Comparison of ENCODE assay signal across 18 cellular contexts in genomic region chr2:76895469-76895868, GRCh38.
DNase-seq lines count a peak whose midpoint lies in the region; ATAC-seq and TF ChIP-seq lines count a peak whose summit lies in the region.
"Had no signal": no experiment of that assay in that cellular context is flagged by ENCODE, and none has a peak within 500 bp of the region (broad histone marks: within the 10 kb centered on the region; RNA-seq: fewer than 3 reads in every experiment).

No MANE protein-coding gene starts in this region.

- no peaks in the 10 kb centered on the region for H4K20me1 ChIP-seq in IMR-90 (ENCODE audit: insufficient read depth, low read length)

- H2BK5ac ChIP-seq in IMR-90 (ENCODE audit: low read depth, low read length, poor library complexity, severe bottlenecking): no peak overlapping the region

- no peak overlapping the region for H3K4me2 ChIP-seq in IMR-90 (ENCODE audit: low read depth, low read length)

- no peak overlapping the region for H3K14ac ChIP-seq in IMR-90 (replicated peaks; ENCODE audit: low read depth, low read length)

- no peak overlapping the region for H3K27ac ChIP-seq in IMR-90 (ENCODE audit: insufficient read depth, low read length)
- no peak overlapping the region for H3K27ac ChIP-seq in adrenal gland
- no peak overlapping the region for H3K27ac ChIP-seq in left lung
- no peak overlapping the region for H3K27ac ChIP-seq in vagina
- H3K27ac ChIP-seq: Peyer's patch had no signal

- BruUV-seq in IMR-90 (replicated peaks; lab: Mats Ljungman, UMichigan): no TSS peak

- no peak overlapping the region for H3K23ac ChIP-seq in IMR-90 (ENCODE audit: low read depth, low read length)

- H2AK9ac ChIP-seq in IMR-90 (replicated peaks; ENCODE audit: low read depth, low read length, poor library complexity): no peak overlapping the region

- H3K36me3 ChIP-seq in IMR-90 (ENCODE audit: control insufficient read depth, insufficient read depth, low read length) (no peaks in the 10 kb centered on the region), adrenal gland (replicated peaks in 1 of 2) (no peaks in the 10 kb centered on the region), left lung (no peaks in the 10 kb centered on the region), vagina (no peaks in the 10 kb centered on the region)
- H3K36me3 ChIP-seq: HAP-1, Peyer's patch had no signal

- H2BK15ac ChIP-seq in IMR-90 (ENCODE audit: low read depth, low read length): no peak overlapping the region

- no peak overlapping the region for H2BK120ac ChIP-seq in IMR-90 (ENCODE audit: low read depth, low read length)

- H3K79me1 ChIP-seq in IMR-90 (ENCODE audit: low read depth in 1 of 2, low read length in 2 of 2): no peaks in the 10 kb centered on the region

- intact Hi-C loops in IMR-90 (cut with micrococcal nuclease) (no loop called here), adrenal gland (cut with DNase I) (no loop called here), left lung (cut with DNase I) (no loop called here), vagina (cut with DNase I) (no loop called here)

- TF ChIP-seq POLR2A in IMR-90 (IDR thresholded peaks at IDR 0.05; ENCODE audit: low read depth, low read length): no peak
- no peak for TF ChIP-seq POLR2A in adrenal gland (IDR thresholded peaks at IDR 0.05)
- no peak for TF ChIP-seq POLR2A in vagina (IDR thresholded peaks at IDR 0.05)

- ATAC-seq in IMR-90 (ENCODE audit: low read depth): no peak
- ATAC-seq in left lung: no peak
- no peak for ATAC-seq in HG03354 (IDR thresholded peaks at IDR 0.05; ENCODE audit: poor library complexity, severe bottlenecking, unreplicated experiment)
- ATAC-seq: GM12878, SK-N-SH treated with all-trans-retinoic acid at 6 μM for 48 hours had no signal

- H3K4me1 ChIP-seq in IMR-90 (ENCODE audit: control insufficient read depth, insufficient read depth, low read length): no peaks in the 10 kb centered on the region
- H3K4me1 ChIP-seq in adrenal gland (replicated peaks in 1 of 2): peaks cover 0 to 3% of the 10 kb centered on the region in 2 donors
- H3K4me1 ChIP-seq in left lung: no peaks in the 10 kb centered on the region
- no peaks in the 10 kb centered on the region for H3K4me1 ChIP-seq in vagina
- H3K4me1 ChIP-seq: HAP-1, Peyer's patch had no signal

- TF ChIP-seq CTCF in IMR-90 (conservative IDR thresholded peaks at IDR 0.05; ENCODE audit: low read depth, low read length) (no peak), adrenal gland (IDR thresholded peaks at IDR 0.05) (no peak), left lung (IDR thresholded peaks at IDR 0.05) (no peak), vagina (IDR thresholded peaks at IDR 0.05) (no peak)

- POLR2A ChIA-PET in IMR-90 (lab: Charles Lee; ENCODE audit: unreplicated experiment): no interaction called here

- DNase-seq in A172 (ENCODE audit: low spot score) (peak; percentile 55), IMR-90 (peak; percentile 1), adrenal gland (peak in 6 of 7 donors; percentile 17 to 57 (median 28)), left kidney (ENCODE audit: low read depth, low spot score) (peak; percentile 1), left lung (no peak), T-helper 1 cell (no peak), vagina (ENCODE audit: extremely low spot score in 2 of 2) (no peak)
- DNase-seq: COR-L47, DMS53, NCI-H146, NCI-H446 treated with DMSO at 0.1 percent for 48 hours, NCI-H774, Peyer's patch, Right ventricle myocardium superior had no signal

- no peak overlapping the region for H3K56ac ChIP-seq in IMR-90 (ENCODE audit: extremely low read depth, insufficient read depth, low read length)

- H3K9me1 ChIP-seq in IMR-90 (ENCODE audit: insufficient read depth, low read length): no peaks in the 10 kb centered on the region

- no peak overlapping the region for H3K9ac ChIP-seq in IMR-90 (ENCODE audit: low read depth, low read length)

- H4K8ac ChIP-seq in IMR-90 (ENCODE audit: low read depth in 2 of 2, low read length in 2 of 2): no peak overlapping the region

- no peaks in the 10 kb centered on the region for H3K9me3 ChIP-seq in IMR-90 (ENCODE audit: control insufficient read depth, insufficient read depth, low read length)
- peaks cover 0 to 6% (median 0%) of the 10 kb centered on the region in 3 donors for H3K9me3 ChIP-seq in adrenal gland (replicated peaks in 1 of 3)
- no peaks in the 10 kb centered on the region for H3K9me3 ChIP-seq in left lung
- H3K9me3 ChIP-seq in vagina: no peaks in the 10 kb centered on the region
- H3K9me3 ChIP-seq: HAP-1, Peyer's patch had no signal

- no peak overlapping the region for H3K4ac ChIP-seq in IMR-90 (ENCODE audit: low read depth, low read length)

- WGBS in IMR-90 (ENCODE audit: extremely low coverage in 2 of 2, insufficient read length in 1 of 2), 2 experiments: 20% methylated on average over 1 of the region's 6 CpGs; no CpG with 5 or more reads in 1 of the 2 experiments
- WGBS in adrenal gland, 4 donors: 34 to 37% (median 35%) methylated on average over 6 of the region's 6 CpGs

- no peak overlapping the region for H2AFZ ChIP-seq in IMR-90 (replicated peaks; ENCODE audit: low read length, poor library complexity)

- in situ Hi-C loops in IMR-90 (cut with MboI; ENCODE audit: low sequenced_read_pairs): no loop called here

- H2BK20ac ChIP-seq in IMR-90 (ENCODE audit: low read depth, low read length): no peak overlapping the region

- no peak overlapping the region for H2AK5ac ChIP-seq in IMR-90 (ENCODE audit: low read depth, low read length)

- CTCF ChIA-PET in IMR-90 (lab: Yijun Ruan, JAX): no interaction called here

- no peak overlapping the region for H3K18ac ChIP-seq in IMR-90 (ENCODE audit: low read depth, low read length)

- no peak overlapping the region for H3K4me3 ChIP-seq in IMR-90 (ENCODE audit: insufficient read depth, low read depth, low read length)
- no peak overlapping the region for H3K4me3 ChIP-seq in adrenal gland
- no peak overlapping the region for H3K4me3 ChIP-seq in left lung
- H3K4me3 ChIP-seq in vagina: no peak overlapping the region
- H3K4me3 ChIP-seq: GM12878, HAP-1, Peyer's patch had no signal

- dilution Hi-C loops in IMR-90 (cut with HindIII; ENCODE audit: low sequenced_read_pairs, unreplicated experiment): no loop called here

- TF ChIP-seq RAD21 in IMR-90 (IDR thresholded peaks at IDR 0.05; ENCODE audit: low read length): no peak

- H4K5ac ChIP-seq in IMR-90 (ENCODE audit: low read depth, low read length): no peak overlapping the region

- no peaks in the 10 kb centered on the region for H3K27me3 ChIP-seq in IMR-90 (ENCODE audit: control insufficient read depth, insufficient read depth, low read length)
- no peaks in the 10 kb centered on the region for H3K27me3 ChIP-seq in adrenal gland
- no peaks in the 10 kb centered on the region for H3K27me3 ChIP-seq in left lung
- H3K27me3 ChIP-seq in vagina: no peaks in the 10 kb centered on the region
- H3K27me3 ChIP-seq: Peyer's patch had no signal

- H4K91ac ChIP-seq in IMR-90 (ENCODE audit: insufficient read depth, low read depth, low read length): no peak overlapping the region

TF ChIP-seq in IMR-90, 13 proteins besides CTCF, POLR2A, EP300 and RAD21:
- TF ChIP-seq USF2 (IDR thresholded peaks at IDR 0.05; ENCODE audit: low read depth, low read length) (no peak), CEBPB (IDR thresholded peaks at IDR 0.05; ENCODE audit: low read depth, low read length) (peak; percentile 91)

Comparison
In these comparisons a context has a peak if more than half of its experiments do, and no peak if none do; other contexts are left out.
1. DNase-seq: peak in A172 (single experiment), IMR-90 (single experiment), adrenal gland (6 of 7) and left kidney (single experiment); none in left lung (0 of 2), T-helper 1 cell (0 of 5) and vagina (0 of 2).